Comparison of ENCODE assay signal across 16 cellular contexts in genomic region chr18:3461704-3462103, GRCh38.
"Had no signal": no experiment of that assay in that cellular context is flagged by ENCODE, and none has a peak within 500 bp of the region (broad histone marks: within the 10 kb centered on the region; RNA-seq: fewer than 3 reads in every experiment).

No MANE protein-coding gene starts in this region.

- H3K9ac ChIP-seq: parathyroid adenoma had no signal

- H2AFZ ChIP-seq: parathyroid adenoma had no signal

- H3K9me3 Mint-ChIP-seq: memory B cell had no signal

- H3K79me2 ChIP-seq: parathyroid adenoma had no signal

- H3K27ac Mint-ChIP-seq: activated CD8-positive, alpha-beta memory T cell treated with anti-CD3 and anti-CD28 coated beads, Interleukin-2, amount 10 ng/mL, durations not matched to agents 7 days and 5 days; activated naive CD8-positive, alpha-beta T cell treated with anti-CD3 and anti-CD28 coated beads for 36 hours; activated T-cell treated with anti-CD3 and anti-CD28 coated beads, Interleukin-2, amount 50 U/mL, for 24 hours; memory B cell had no signal

- H3K27me3 Mint-ChIP-seq: activated CD8-positive, alpha-beta memory T cell treated with anti-CD3 and anti-CD28 coated beads, Interleukin-2, amount 10 ng/mL, durations not matched to agents 7 days and 5 days; activated naive CD8-positive, alpha-beta T cell treated with anti-CD3 and anti-CD28 coated beads for 36 hours; activated T-cell treated with anti-CD3 and anti-CD28 coated beads, Interleukin-2, amount 50 U/mL, for 24 hours; memory B cell had no signal

- FAIRE-seq: endothelial cell of umbilical vein, keratinocyte, small intestine had no signal

- H3K27me3 ChIP-seq: dorsolateral prefrontal cortex, gastrocnemius medialis, upper lobe of left lung had no signal

- H3K9me3 ChIP-seq: gastrocnemius medialis, upper lobe of left lung had no signal

- DNase-seq: activated CD4-positive, alpha-beta T cell treated with anti-CD3 and anti-CD28 coated beads, Interleukin-2, amount 50 U/mL, for 4 hours; activated CD8-positive, alpha-beta memory T cell treated with anti-CD3 and anti-CD28 coated beads, Interleukin-2, amount 10 ng/mL, durations not matched to agents 7 days and 5 days; activated gamma-delta T cell; activated naive CD8-positive, alpha-beta T cell treated with anti-CD3 and anti-CD28 coated beads for 36 hours; activated T-cell treated with anti-CD3 and anti-CD28 coated beads, Interleukin-2, amount 50 U/mL, for 24 hours; dorsolateral prefrontal cortex; gastrocnemius medialis; left ventricle myocardium inferior; small intestine; stimulated activated naive CD4-positive, alpha-beta T cell; upper lobe of left lung had no signal

- H3K4me1 ChIP-seq: parathyroid adenoma had no signal

- H3K4me3 Mint-ChIP-seq: activated CD8-positive, alpha-beta memory T cell treated with anti-CD3 and anti-CD28 coated beads, Interleukin-2, amount 10 ng/mL, durations not matched to agents 7 days and 5 days; activated naive CD8-positive, alpha-beta T cell treated with anti-CD3 and anti-CD28 coated beads for 36 hours; activated T-cell treated with anti-CD3 and anti-CD28 coated beads, Interleukin-2, amount 50 U/mL, for 24 hours; memory B cell had no signal

- ATAC-seq: activated CD4-positive, CD25-positive, alpha-beta regulatory T cell treated with anti-CD3 and anti-CD28 coated beads, Interleukin-2, amount 50 U/mL, for 24 hours; activated CD8-positive, alpha-beta memory T cell treated with anti-CD3 and anti-CD28 coated beads, Interleukin-2, amount 10 ng/mL, durations not matched to agents 7 days and 5 days; gastrocnemius medialis had no signal

- H3K27ac ChIP-seq: dorsolateral prefrontal cortex, gastrocnemius medialis, left ventricle myocardium inferior, parathyroid adenoma, upper lobe of left lung had no signal

- H3K4me3 ChIP-seq: dorsolateral prefrontal cortex, gastrocnemius medialis, left ventricle myocardium inferior, upper lobe of left lung had no signal
